ENCODE assay signal across 9 cellular contexts in the genomic region with DNA sequence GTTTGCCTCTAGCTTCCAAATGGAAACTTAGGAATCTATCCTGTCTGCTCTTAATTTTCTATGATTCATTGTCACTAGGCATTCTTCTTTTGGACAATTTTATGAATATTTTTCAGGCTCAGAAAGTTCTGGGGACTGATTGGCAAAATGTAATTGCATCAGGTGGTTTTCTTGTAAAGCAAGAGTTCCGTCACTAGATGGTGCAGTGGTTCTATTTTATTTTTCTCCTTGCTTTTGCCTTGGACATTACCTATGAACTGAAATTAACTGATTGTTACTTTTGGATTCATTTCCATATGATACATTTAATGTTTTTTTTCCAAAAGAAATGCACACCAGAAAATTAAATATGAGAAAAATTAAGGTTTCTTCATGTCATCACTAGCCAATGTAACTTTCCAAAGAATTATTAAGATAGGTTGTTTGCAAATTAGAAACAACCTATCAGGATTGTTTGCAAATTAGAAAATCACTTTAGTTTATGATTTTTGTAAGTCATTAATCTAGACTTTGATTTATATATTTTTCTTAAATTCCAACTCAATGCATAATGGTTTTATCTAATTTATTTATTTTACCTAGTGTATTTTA. TPM values are rescaled to one million over a fixed set of nuclear protein-coding genes. Genes with fewer than 3 reads are reported as not detected.
DNase-seq lines count a peak whose midpoint lies in the region; ATAC-seq and TF ChIP-seq lines count a peak whose summit lies in the region.
"Had no signal": no experiment of that assay in that cellular context is flagged by ENCODE, and none has a peak within 500 bp of the region (broad histone marks: within the 10 kb centered on the region; RNA-seq: fewer than 3 reads in every experiment).

No MANE protein-coding gene starts in this region.

- no peaks in the 10 kb centered on the region for H4K20me1 ChIP-seq in fibroblast of lung (ENCODE audit: control insufficient read depth, extremely low read depth, insufficient read depth, low read length)

- H3K36me3 ChIP-seq in Panc1 (ENCODE audit: control insufficient read depth, insufficient read depth, low read length): no peaks in the 10 kb centered on the region
- no peaks in the 10 kb centered on the region for H3K36me3 ChIP-seq in fibroblast of lung (ENCODE audit: control insufficient read depth, insufficient read depth, low read length)

- H3K36me3 Mint-ChIP-seq in CD4-positive, alpha-beta T cell (ENCODE audit: low read depth): no peaks in the 10 kb centered on the region
- no peaks in the 10 kb centered on the region for H3K36me3 Mint-ChIP-seq in activated T-helper 2 cell treated with anti-CD3 and anti-CD28 coated beads, Interferon-gamma antibody, Interleukin-2, Interleukin-4, amounts not matched to agents 10 μg/mL and 5 μg/mL and 100 μg/mL, durations not matched to agents 14 hours and 24 hours and 36 hours (ENCODE audit: low read depth)

- H3K4me2 ChIP-seq in fibroblast of lung (ENCODE audit: extremely low read depth, insufficient read depth, low read length): no peak overlapping the region

- no peak overlapping the region for H3K27ac Mint-ChIP-seq in CD4-positive, alpha-beta T cell
- H3K27ac Mint-ChIP-seq in activated T-helper 2 cell treated with anti-CD3 and anti-CD28 coated beads, Interferon-gamma antibody, Interleukin-2, Interleukin-4, amounts not matched to agents 10 μg/mL and 5 μg/mL and 100 μg/mL, durations not matched to agents 14 hours and 24 hours and 36 hours: no peak overlapping the region

- H3K4me1 Mint-ChIP-seq in CD4-positive, alpha-beta T cell (ENCODE audit: low read depth): no peaks in the 10 kb centered on the region
- no peaks in the 10 kb centered on the region for H3K4me1 Mint-ChIP-seq in activated T-helper 2 cell treated with anti-CD3 and anti-CD28 coated beads, Interferon-gamma antibody, Interleukin-2, Interleukin-4, amounts not matched to agents 10 μg/mL and 5 μg/mL and 100 μg/mL, durations not matched to agents 14 hours and 24 hours and 36 hours (ENCODE audit: low read depth)

- no peak for ATAC-seq in CD4-positive, alpha-beta T cell (ENCODE audit: poor library complexity)
- no peak for ATAC-seq in Panc1

- H3K9ac ChIP-seq in fibroblast of lung (ENCODE audit: insufficient read depth, low read length): no peak overlapping the region

- no peaks in the 10 kb centered on the region for H3K9me3 ChIP-seq in CD4-positive, alpha-beta T cell (ENCODE audit: control insufficient read depth, low read length)
- no peaks in the 10 kb centered on the region for H3K9me3 ChIP-seq in Panc1 (ENCODE audit: control insufficient read depth, insufficient read depth, low read depth, low read length)
- no peaks in the 10 kb centered on the region for H3K9me3 ChIP-seq in fibroblast of lung (ENCODE audit: control insufficient read depth, insufficient read depth, low read depth, low read length)

- H3K4me3 ChIP-seq in HFF-Myc (replicated peaks; ENCODE audit: low read depth, low read length) (no peak overlapping the region), Panc1 (ENCODE audit: low read depth in 2 of 2, low read length in 2 of 2) (no peak overlapping the region), fibroblast of lung (replicated peaks in 1 of 4; ENCODE audit: control extremely low read depth in 1 of 4, insufficient read depth in 1 of 4, low read depth in 3 of 4, low read length in 4 of 4) (no peak overlapping the region), retinal pigment epithelial cell (ENCODE audit: low read length) (no peak overlapping the region)

- H3K4me3 Mint-ChIP-seq in CD4-positive, alpha-beta T cell: no peak overlapping the region
- H3K4me3 Mint-ChIP-seq in activated T-helper 2 cell treated with anti-CD3 and anti-CD28 coated beads, Interferon-gamma antibody, Interleukin-2, Interleukin-4, amounts not matched to agents 10 μg/mL and 5 μg/mL and 100 μg/mL, durations not matched to agents 14 hours and 24 hours and 36 hours (ENCODE audit: low read depth): no peak overlapping the region

- H3K27me3 ChIP-seq in CD4-positive, alpha-beta T cell (ENCODE audit: control insufficient read depth, insufficient read depth, low read length): no peaks in the 10 kb centered on the region
- H3K27me3 ChIP-seq in Panc1 (ENCODE audit: control insufficient read depth, insufficient read depth, low read length) (no peaks in the 10 kb centered on the region), fibroblast of lung (ENCODE audit: control insufficient read depth, insufficient read depth, low read length) (no peaks in the 10 kb centered on the region)

- POLR2A ChIA-PET in CD4-positive, alpha-beta T cell (lab: Charles Lee): no interaction called here
- POLR2A ChIA-PET in Panc1 (lab: Charles Lee): no interaction called here

- H3K27ac ChIP-seq in CD4-positive, alpha-beta T cell (ENCODE audit: low read depth, low read length): no peak overlapping the region
- H3K27ac ChIP-seq in Panc1 (ENCODE audit: low read length): no peak overlapping the region
- H3K27ac ChIP-seq in fibroblast of lung (ENCODE audit: insufficient read depth, low read length): peak overlapping the region; percentile 95

- H2AFZ ChIP-seq in fibroblast of lung (ENCODE audit: low read length): no peak overlapping the region

- H3K27me3 Mint-ChIP-seq in CD4-positive, alpha-beta T cell: no peaks in the 10 kb centered on the region
- H3K27me3 Mint-ChIP-seq in activated T-helper 2 cell treated with anti-CD3 and anti-CD28 coated beads, Interferon-gamma antibody, Interleukin-2, Interleukin-4, amounts not matched to agents 10 μg/mL and 5 μg/mL and 100 μg/mL, durations not matched to agents 14 hours and 24 hours and 36 hours (ENCODE audit: low read depth): peaks cover 8% of the 10 kb centered on the region

- H3K4me1 ChIP-seq in Panc1 (ENCODE audit: control insufficient read depth, insufficient read depth, low read length): no peaks in the 10 kb centered on the region
- H3K4me1 ChIP-seq in fibroblast of lung (ENCODE audit: control insufficient read depth, extremely low read depth, insufficient read depth, low read length): peaks cover 29% of the 10 kb centered on the region

- TF ChIP-seq CTCF in CD4-positive, alpha-beta T cell (IDR thresholded peaks at IDR 0.05): peak; percentile 50
- TF ChIP-seq CTCF in HFF-Myc (IDR thresholded peaks at IDR 0.05; ENCODE audit: low read depth, low read length, missing control alignments): peak; percentile 50
- peak; percentile 70; the same call in 1 of the 2 replicates for TF ChIP-seq CTCF in Panc1 (IDR thresholded peaks at IDR 0.05)
- peak; percentile 48 to 62 for TF ChIP-seq CTCF in fibroblast of lung (conservative IDR thresholded peaks at IDR 0.05 in 1 of 2, IDR thresholded peaks at IDR 0.05 in 1 of 2; ENCODE audit: low read depth in 1 of 2, low read length in 2 of 2)
- peak; percentile 63 for TF ChIP-seq CTCF in retinal pigment epithelial cell (conservative IDR thresholded peaks at IDR 0.05; ENCODE audit: low read depth, low read length)

- intact Hi-C loops in CD4-positive, alpha-beta T cell (cut with DNase I, micrococcal nuclease): loop anchor here (5.0 kb wide), 3 partner anchors 647 to 1307 kb away; no protein-coding TSS in a partner anchor
- intact Hi-C loops in Panc1 (cut with micrococcal nuclease; ENCODE audit: unreplicated experiment): loop anchor here (2.0 kb wide), 1 partner anchor 703 kb away; no protein-coding TSS in a partner anchor
- intact Hi-C loops in activated T-helper 2 cell treated with anti-CD3 and anti-CD28 coated beads, Interferon-gamma antibody, Interleukin-2, Interleukin-4, amounts not matched to agents 10 μg/mL and 5 μg/mL and 100 μg/mL, durations not matched to agents 14 hours and 24 hours and 36 hours (cut with micrococcal nuclease): loop anchor here (2.0 to 10.0 kb wide), 3 partner anchors 703 to 1309 kb away; no protein-coding TSS in a partner anchor

- H3K79me2 ChIP-seq in fibroblast of lung (ENCODE audit: control insufficient read depth, insufficient read depth, low read length): no peaks in the 10 kb centered on the region

- no peak for DNase-seq in CD4-positive, alpha-beta T cell
- DNase-seq in HFF-Myc (ENCODE audit: extremely low read depth, low read depth) (peak; percentile 27), Panc1 (ENCODE audit: low read depth, low spot score) (peak; percentile 36), fibroblast of lung (ENCODE audit: low read depth in 2 of 2) (peak; percentile 50 to 78), retinal pigment epithelial cell (ENCODE audit: low read depth) (peak; percentile 49), ecto neural progenitor cell (ENCODE audit: low spot score) (no peak), NCI-H128 (lab: John Stamatoyannopoulos, UW; ENCODE audit: unreplicated experiment) (no peak)
- no peak for DNase-seq in activated T-helper 2 cell treated with anti-CD3 and anti-CD28 coated beads, Interferon-gamma antibody, Interleukin-2, Interleukin-4, amounts not matched to agents 10 μg/mL and 5 μg/mL and 100 μg/mL, durations not matched to agents 14 hours and 24 hours and 36 hours (ENCODE audit: low spot score)
- DNase-seq: left cardiac atrium had no signal

- CTCF ChIA-PET in CD4-positive, alpha-beta T cell (lab: Charles Lee): interaction anchor here (2.1 kb wide), 1 partner anchor 10 kb away, joined by 8 read pairs; no protein-coding TSS in a partner anchor
- CTCF ChIA-PET in Panc1 (lab: Charles Lee): no interaction called here

- no peaks in the 10 kb centered on the region for H3K9me3 Mint-ChIP-seq in CD4-positive, alpha-beta T cell
- H3K9me3 Mint-ChIP-seq in activated T-helper 2 cell treated with anti-CD3 and anti-CD28 coated beads, Interferon-gamma antibody, Interleukin-2, Interleukin-4, amounts not matched to agents 10 μg/mL and 5 μg/mL and 100 μg/mL, durations not matched to agents 14 hours and 24 hours and 36 hours: no peaks in the 10 kb centered on the region

- BruUV-seq in Panc1 (replicated peaks; lab: Mats Ljungman, UMichigan): no TSS peak

- in situ Hi-C loops in Panc1 (cut with HindIII; ENCODE audit: low pct_unique_long_range_greater_than_20kb, low sequenced_read_pairs): no loop called here

RNA-seq across cellular contexts. Expression of a gene that starts 48.0 kb away (rescaled TPM):
- total RNA-seq in CD4-positive, alpha-beta T cell: 1 to 10 TPM; 1.9 to 2.1 TPM
- total RNA-seq in Panc1 (2021; ENCODE audit: unreplicated experiment): 1.3 TPM
- polyA plus RNA-seq in Panc1 (2012; ENCODE audit: insufficient read length): 0.44 TPM
- 3.6 and 4.5 TPM in 2 replicates for total RNA-seq in fibroblast of lung
- polyA plus RNA-seq in fibroblast of lung: 1.2 and 1.5 TPM in 2 replicates
- polyA plus RNA-seq in fibroblast of lung (2012): 1.1 TPM in 2 replicates
- polyA minus RNA-seq in fibroblast of lung (ENCODE audit: low replicate concordance): 0.48 and 0.67 TPM in 2 replicates
- 0.62 and 0.78 TPM in 2 replicates for total RNA-seq in activated T-helper 2 cell treated with anti-CD3 and anti-CD28 coated beads, Interferon-gamma antibody, Interleukin-2, Interleukin-4, amounts not matched to agents 10 μg/mL and 5 μg/mL and 100 μg/mL, durations not matched to agents 14 hours and 24 hours and 36 hours

Comparison
In these comparisons a context has a peak if more than half of its experiments do, and no peak if none do; other contexts are left out.
1. DNase-seq: peak in HFF-Myc (single experiment), Panc1 (single experiment), fibroblast of lung (2 of 2) and retinal pigment epithelial cell (single experiment); none in CD4-positive, alpha-beta T cell (0 of 10), ecto neural progenitor cell (single experiment), activated T-helper 2 cell treated with anti-CD3 and anti-CD28 coated beads, Interferon-gamma antibody, Interleukin-2, Interleukin-4, amounts not matched to agents 10 μg/mL and 5 μg/mL and 100 μg/mL, durations not matched to agents 14 hours and 24 hours and 36 hours (single experiment) and NCI-H128 (single experiment).
2. Peak in every context shown above with its lines, with median percentiles within 50 percentile points of each other: CTCF ChIP-seq.